9 cellular contexts compared by ENCODE assay signal in the genomic region with DNA sequence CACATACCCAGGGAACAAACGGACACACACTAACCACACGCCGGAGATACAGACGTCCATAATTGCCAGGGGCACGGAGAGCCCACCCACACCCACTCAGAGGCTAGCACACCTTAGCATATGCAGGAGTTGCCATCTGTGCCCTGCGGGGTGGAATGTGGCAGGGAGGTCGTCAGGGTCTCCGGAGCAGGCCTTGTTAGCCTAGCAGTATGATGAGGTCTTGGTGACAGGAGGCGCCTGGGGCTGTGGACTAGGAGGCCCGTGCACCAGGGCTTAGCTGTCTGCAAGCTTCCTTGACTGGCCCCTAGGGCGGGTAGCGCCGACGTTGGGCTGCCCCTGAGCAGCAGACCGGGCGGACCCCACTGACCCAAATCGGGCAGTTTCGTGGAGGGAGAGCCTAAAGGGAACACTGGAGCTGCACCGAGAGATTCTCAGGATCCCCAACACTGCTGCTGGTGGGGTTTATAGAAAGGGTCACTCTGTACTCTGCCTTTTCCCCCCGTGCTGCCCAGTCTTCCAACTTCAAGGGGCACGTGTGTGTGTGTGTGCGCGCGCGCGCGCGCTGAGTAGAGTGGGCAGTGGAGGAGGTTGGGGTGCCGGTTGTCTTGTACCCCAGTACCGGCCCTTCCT. TPM values are rescaled to one million over a fixed set of nuclear protein-coding genes. Genes with fewer than 3 reads are reported as not detected.
DNase-seq lines count a peak whose midpoint lies in the region; ATAC-seq and TF ChIP-seq lines count a peak whose summit lies in the region.
"Had no signal": no experiment of that assay in that cellular context is flagged by ENCODE, and none has a peak within 500 bp of the region (broad histone marks: within the 10 kb centered on the region; RNA-seq: fewer than 3 reads in every experiment).

No MANE protein-coding gene starts in this region.

- ATAC-seq in CD4-positive, CD25-positive, alpha-beta regulatory T cell (ENCODE audit: low read depth in 2 of 2), result no peak
- no peak for ATAC-seq in GM21360 (IDR thresholded peaks at IDR 0.05; ENCODE audit: unreplicated experiment)
- ATAC-seq in body of pancreas, result no peak

- H3K27ac Mint-ChIP-seq in CD4-positive, CD25-positive, alpha-beta regulatory T cell, result peak overlapping the region; percentile 53 to 96 (median 93)

- peak overlapping the region; percentile 76 for H3K4me3 ChIP-seq in CD4-positive, CD25-positive, alpha-beta regulatory T cell (ENCODE audit: low read depth, low read length)
- H3K4me3 ChIP-seq in body of pancreas, result no peak overlapping the region

- H3K27me3 ChIP-seq in CD4-positive, CD25-positive, alpha-beta regulatory T cell (ENCODE audit: control insufficient read depth, insufficient read depth, low read length), result peaks cover 3% of the 10 kb centered on the region
- peaks cover 0 to 22% of the 10 kb centered on the region in 2 donors for H3K27me3 ChIP-seq in body of pancreas

- H3K27me3 Mint-ChIP-seq in CD4-positive, CD25-positive, alpha-beta regulatory T cell, result peaks cover 64% of the 10 kb centered on the region

- peaks cover 79% of the 10 kb centered on the region for H3K4me1 ChIP-seq in CD4-positive, CD25-positive, alpha-beta regulatory T cell (ENCODE audit: control insufficient read depth, insufficient read depth, low read length, poor library complexity, severe bottlenecking)
- H3K4me1 ChIP-seq in body of pancreas, result peaks cover 61% of the 10 kb centered on the region

- WGBS in body of pancreas, 2 donors, result 28 to 60% methylated on average over 1 to 30 of the region's 30 CpGs

- intact Hi-C loops in body of pancreas (cut with DNase I), result no loop called here

- H3K9me3 Mint-ChIP-seq in CD4-positive, CD25-positive, alpha-beta regulatory T cell, result peaks cover 0 to 4% (median 0%) of the 10 kb centered on the region in 7 donors

- H3K9me3 ChIP-seq in CD4-positive, CD25-positive, alpha-beta regulatory T cell (ENCODE audit: control insufficient read depth in 2 of 2, low read length in 2 of 2), result no peaks in the 10 kb centered on the region
- no peaks in the 10 kb centered on the region for H3K9me3 ChIP-seq in body of pancreas

- H3K36me3 Mint-ChIP-seq in CD4-positive, CD25-positive, alpha-beta regulatory T cell, result no peaks in the 10 kb centered on the region

- H3K4me3 Mint-ChIP-seq in CD4-positive, CD25-positive, alpha-beta regulatory T cell, result peak overlapping the region; percentile 89 to 99 (median 97)

- no peak for TF ChIP-seq POLR2A in body of pancreas (IDR thresholded peaks at IDR 0.05)

- H3K27ac ChIP-seq in CD4-positive, CD25-positive, alpha-beta regulatory T cell (ENCODE audit: insufficient read depth, low read length, poor library complexity, severe bottlenecking), result no peak overlapping the region
- H3K27ac ChIP-seq in body of pancreas, result no peak overlapping the region

- no peaks in the 10 kb centered on the region for H3K36me3 ChIP-seq in CD4-positive, CD25-positive, alpha-beta regulatory T cell (ENCODE audit: control insufficient read depth, insufficient read depth, low read length)
- H3K36me3 ChIP-seq in body of pancreas (replicated peaks in 1 of 2; ENCODE audit: insufficient read depth in 1 of 2, low read depth in 2 of 2), result no peaks in the 10 kb centered on the region

- H3K4me1 Mint-ChIP-seq in CD4-positive, CD25-positive, alpha-beta regulatory T cell, result peaks cover 5 to 68% (median 47%) of the 10 kb centered on the region in 4 donors

- no peak for DNase-seq in CD4-positive, CD25-positive, alpha-beta regulatory T cell
- peak; percentile 29 for DNase-seq in HK-2 (ENCODE audit: unreplicated experiment)
- peak; percentile 68 for DNase-seq in activated CD8-positive, alpha-beta memory T cell treated with anti-CD3 and anti-CD28 coated beads, Interleukin-2, amount 50 U/mL, for 48 hours
- peak; percentile 18 for DNase-seq in iris pigment epithelial cell (ENCODE audit: low read depth)
- DNase-seq in nucleus accumbens (lab: John Stamatoyannopoulos, UW), result no peak
- DNase-seq in effector CD4-positive, alpha-beta T cell, result no peak
- DNase-seq in body of pancreas, result no peak

- TF ChIP-seq CTCF in body of pancreas (IDR thresholded peaks at IDR 0.05), result no peak

RNA-seq across cellular contexts. Expression of a gene that starts 9.9 kb away (rescaled TPM):
- total RNA-seq in CD4-positive, CD25-positive, alpha-beta regulatory T cell, result 2.6 TPM
- under 1 TPM in 3 of 4 donors, not detected in 1; 0.10 to 0.52 (median 0.18) TPM for polyA plus RNA-seq in CD4-positive, CD25-positive, alpha-beta regulatory T cell
- total RNA-seq in body of pancreas, result 1 to 10 TPM in 1 of 2 donors, under 1 TPM in 1; 0.78 to 2.0 TPM

RNA-seq across cellular contexts. Expression of a gene that starts 11.5 kb away (rescaled TPM):
- total RNA-seq in CD4-positive, CD25-positive, alpha-beta regulatory T cell, result 108 TPM
- polyA plus RNA-seq in CD4-positive, CD25-positive, alpha-beta regulatory T cell, result 100 to 1,000 TPM; 214 to 300 (median 228) TPM
- total RNA-seq in body of pancreas, result 10 to 100 TPM; 47.7 to 77.5 TPM

RNA-seq across cellular contexts. Expression of a gene that starts 24.4 kb away (rescaled TPM):
- 0.49 TPM for total RNA-seq in CD4-positive, CD25-positive, alpha-beta regulatory T cell
- under 1 TPM in 3 of 4 donors, not detected in 1; 0.09 to 0.46 (median 0.11) TPM for polyA plus RNA-seq in CD4-positive, CD25-positive, alpha-beta regulatory T cell
- total RNA-seq in body of pancreas, result 1 to 10 TPM; 2.9 to 4.6 TPM
- total RNA-seq: mononuclear cell had no signal

Comparison
In these comparisons a context has a peak if more than half of its experiments do, and no peak if none do; other contexts are left out.
1. DNase-seq: peak in HK-2 (single experiment), activated CD8-positive, alpha-beta memory T cell treated with anti-CD3 and anti-CD28 coated beads, Interleukin-2, amount 50 U/mL, for 48 hours (single experiment) and iris pigment epithelial cell (single experiment); none in CD4-positive, CD25-positive, alpha-beta regulatory T cell (0 of 3), nucleus accumbens (0 of 56), effector CD4-positive, alpha-beta T cell (single experiment) and body of pancreas (0 of 4).